Comparison of ENCODE assay signal across 8 cellular contexts in genomic region chr4:47122592-47123291, GRCh38.
DNase-seq lines count a peak whose midpoint lies in the region; ATAC-seq and TF ChIP-seq lines count a peak whose summit lies in the region.

No MANE protein-coding gene starts in this region.

- TF ChIP-seq CTCF in dorsolateral prefrontal cortex (IDR thresholded peaks at IDR 0.05 in 54 of 56, conservative IDR thresholded peaks at IDR 0.05 in 2 of 56; ENCODE audit: low read depth in 1 of 56, partially characterized antibody in 56 of 56), result peak; percentile 50 to 94 (median 83)
- peak; percentile 17 for TF ChIP-seq CTCF in lung (IDR thresholded peaks at IDR 0.05; ENCODE audit: control extremely low read depth, extremely low read depth)

- POLR2A ChIA-PET in activated CD4-positive, alpha-beta T cell treated with anti-CD3 and anti-CD28 coated beads for 36 hours (lab: Charles Lee), result no interaction called here

- ATAC-seq in HG03139 (IDR thresholded peaks at IDR 0.05; ENCODE audit: unreplicated experiment), result peak; percentile 93
- peak; percentile 75 for ATAC-seq in activated CD4-positive, alpha-beta T cell treated with anti-CD3 and anti-CD28 coated beads for 36 hours
- peak; percentile 66 for ATAC-seq in lung (ENCODE audit: insufficient read depth, low FRiP score)
- ATAC-seq in stimulated activated naive CD8-positive, alpha-beta T cell treated with anti-CD3 and anti-CD28 coated beads, Interleukin-15, amount 100 ng/mL, for 72 hours, result peak; percentile 69

- H3K4me3 Mint-ChIP-seq in activated CD4-positive, alpha-beta T cell treated with anti-CD3 and anti-CD28 coated beads for 36 hours, result no peak overlapping the region
- no peak overlapping the region for H3K4me3 Mint-ChIP-seq in stimulated activated naive CD8-positive, alpha-beta T cell treated with anti-CD3 and anti-CD28 coated beads, Interleukin-15, amount 100 ng/mL, for 72 hours

- H3K4me1 ChIP-seq in lung (ENCODE audit: control insufficient read depth in 2 of 2, insufficient read depth in 2 of 2, low read length in 2 of 2), result no peaks in the 10 kb centered on the region

- intact Hi-C loops in activated CD4-positive, alpha-beta T cell treated with anti-CD3 and anti-CD28 coated beads for 36 hours (cut with DNase I, micrococcal nuclease), result loop anchor here (1.0 to 5.0 kb wide), 3 partner anchors 190 to 278 kb away; no protein-coding TSS in a partner anchor
- intact Hi-C loops in dorsolateral prefrontal cortex (cut with DNase I), result loop anchor here in 1 of 2 donors (5.0 kb wide), 1 partner anchor 260 kb away; no protein-coding TSS in a partner anchor

- H3K27me3 Mint-ChIP-seq in activated CD4-positive, alpha-beta T cell treated with anti-CD3 and anti-CD28 coated beads for 36 hours, result peaks cover 8% of the 10 kb centered on the region
- H3K27me3 Mint-ChIP-seq in stimulated activated naive CD8-positive, alpha-beta T cell treated with anti-CD3 and anti-CD28 coated beads, Interleukin-15, amount 100 ng/mL, for 72 hours, result no peaks in the 10 kb centered on the region

- H3K4me1 Mint-ChIP-seq in activated CD4-positive, alpha-beta T cell treated with anti-CD3 and anti-CD28 coated beads for 36 hours, result no peaks in the 10 kb centered on the region
- no peaks in the 10 kb centered on the region for H3K4me1 Mint-ChIP-seq in stimulated activated naive CD8-positive, alpha-beta T cell treated with anti-CD3 and anti-CD28 coated beads, Interleukin-15, amount 100 ng/mL, for 72 hours

- H3K4me3 ChIP-seq in dorsolateral prefrontal cortex (no peak overlapping the region), lung (no peak overlapping the region)

- CTCF ChIA-PET in activated CD4-positive, alpha-beta T cell treated with anti-CD3 and anti-CD28 coated beads for 36 hours (lab: Charles Lee), result interaction anchor here (0.6 to 1.9 kb wide), 24 partner anchors 8 to 279 kb away, joined by 3 to 15 read pairs (median 4); no protein-coding TSS in a partner anchor

- no peaks in the 10 kb centered on the region for H3K9me3 ChIP-seq in lung (ENCODE audit: control insufficient read depth in 2 of 2, insufficient read depth in 1 of 2, low read length in 1 of 2)

- no peak overlapping the region for H3K27ac Mint-ChIP-seq in activated CD4-positive, alpha-beta T cell treated with anti-CD3 and anti-CD28 coated beads for 36 hours
- no peak overlapping the region for H3K27ac Mint-ChIP-seq in stimulated activated naive CD8-positive, alpha-beta T cell treated with anti-CD3 and anti-CD28 coated beads, Interleukin-15, amount 100 ng/mL, for 72 hours

- no peaks in the 10 kb centered on the region for H3K36me3 Mint-ChIP-seq in activated CD4-positive, alpha-beta T cell treated with anti-CD3 and anti-CD28 coated beads for 36 hours (ENCODE audit: low read depth)

- no peaks in the 10 kb centered on the region for H3K9me3 Mint-ChIP-seq in activated CD4-positive, alpha-beta T cell treated with anti-CD3 and anti-CD28 coated beads for 36 hours (ENCODE audit: low read depth)
- H3K9me3 Mint-ChIP-seq in stimulated activated naive CD8-positive, alpha-beta T cell treated with anti-CD3 and anti-CD28 coated beads, Interleukin-15, amount 100 ng/mL, for 72 hours, result no peaks in the 10 kb centered on the region

- DNase-seq in COLO829 (ENCODE audit: low spot score) (peak; percentile 49), GM19238 (ENCODE audit: insufficient read length, low spot score) (peak; percentile 27), NCI-H226 (peak; percentile 43), dorsolateral prefrontal cortex (peak in 7 of 10 donors; percentile 25 to 74 (median 40)), lung (ENCODE audit: low spot score) (peak; percentile 52)
- DNase-seq in activated CD4-positive, alpha-beta T cell treated with anti-CD3 and anti-CD28 coated beads for 36 hours, result peak; percentile 61
- peak; percentile 54 to 55 for DNase-seq in stimulated activated naive CD8-positive, alpha-beta T cell treated with anti-CD3 and anti-CD28 coated beads, Interleukin-15, amount 100 ng/mL, for 72 hours

- H3K27ac ChIP-seq in dorsolateral prefrontal cortex (peak overlapping the region in 20 of 59 donors; percentile 2 to 59 (median 30)), lung (ENCODE audit: low read depth in 1 of 2, low read length in 1 of 2) (no peak overlapping the region)

- H3K27me3 ChIP-seq in dorsolateral prefrontal cortex (no peaks in the 10 kb centered on the region), lung (ENCODE audit: control insufficient read depth, insufficient read depth) (no peaks in the 10 kb centered on the region)

- WGBS in lung, 2 donors, result 4 to 6% methylated on average over 4 of the region's 4 CpGs

- no peaks in the 10 kb centered on the region for H3K36me3 ChIP-seq in lung (ENCODE audit: control insufficient read depth in 2 of 2, insufficient read depth in 2 of 2, low read length in 2 of 2)
